36 cellular contexts compared by ENCODE assay signal in the genomic region with DNA sequence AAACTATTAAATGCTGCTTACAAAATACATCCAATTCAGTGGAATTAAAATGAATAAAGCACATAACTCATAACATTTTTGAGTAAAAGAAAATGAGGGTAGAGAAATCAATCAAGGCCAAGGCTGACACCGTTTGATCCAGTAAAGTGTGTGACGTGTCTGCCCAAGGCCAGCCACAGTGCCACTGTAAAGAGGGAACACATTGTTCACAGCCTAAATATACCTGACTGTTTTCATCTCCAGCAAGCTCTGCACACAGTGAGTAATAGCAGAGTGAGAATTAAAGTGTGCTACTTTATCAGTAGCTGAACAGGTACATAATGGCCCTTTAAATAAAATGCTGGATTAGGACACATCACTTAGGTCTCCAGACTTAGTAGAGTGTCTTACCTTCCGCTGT.
"Had no signal": no experiment of that assay in that cellular context is flagged by ENCODE, and none has a peak within 500 bp of the region (broad histone marks: within the 10 kb centered on the region; RNA-seq: fewer than 3 reads in every experiment).

No MANE protein-coding gene starts in this region.

- H3K4me1 Mint-ChIP-seq: activated naive CD4-positive, alpha-beta T cell treated with anti-CD3 and anti-CD28 coated beads, Interleukin-2, amount 10 ng/mL, durations not matched to agents 7 days and 5 days; activated naive CD4-positive, alpha-beta T cell treated with anti-CD3 and anti-CD28 coated beads, Interleukin-2, amount 50 U/mL, for 24 hours; activated naive CD8-positive, alpha-beta T cell treated with anti-CD3 and anti-CD28 coated beads for 36 hours; activated naive CD8-positive, alpha-beta T cell treated with anti-CD3 and anti-CD28 coated beads, Interleukin-2, amount 10 ng/mL, durations not matched to agents 7 days and 5 days; activated naive CD8-positive, alpha-beta T cell treated with anti-CD3 and anti-CD28 coated beads, Interleukin-2, amount 50 U/mL, for 24 hours; activated T-helper 17 cell treated with anti-CD3 and anti-CD28 coated beads, Interleukin-2, amount 50 U/mL, for 72 hours; brain; central memory CD8-positive, alpha-beta T cell had no signal

- H3K27me3 ChIP-seq: adrenal gland, ascending aorta, brain microvascular endothelial cell, cardiac muscle cell had no signal

- ATAC-seq: activated naive CD4-positive, alpha-beta T cell treated with anti-CD3 and anti-CD28 coated beads, Interleukin-2, amount 50 U/mL, for 72 hours; activated naive CD8-positive, alpha-beta T cell treated with anti-CD3 and anti-CD28 coated beads, Interleukin-2, amount 50 U/mL, for 24 hours; activated T-cell treated with anti-CD3 and anti-CD28 coated beads, Interleukin-2, amount 50 U/mL, for 4 hours; activated T-cell treated with anti-CD3 and anti-CD28 coated beads, Interleukin-2, amount 50 U/mL, for 72 hours; activated T-helper 17 cell treated with anti-CD3 and anti-CD28 coated beads, Interleukin-2, amount 50 U/mL, for 72 hours had no signal

- H3K9me3 ChIP-seq: adrenal gland, ascending aorta had no signal

- H3K27ac Mint-ChIP-seq: activated naive CD4-positive, alpha-beta T cell treated with anti-CD3 and anti-CD28 coated beads for 36 hours; activated naive CD4-positive, alpha-beta T cell treated with anti-CD3 and anti-CD28 coated beads, Interleukin-2, amount 10 ng/mL, durations not matched to agents 7 days and 5 days; activated naive CD4-positive, alpha-beta T cell treated with anti-CD3 and anti-CD28 coated beads, Interleukin-2, amount 50 U/mL, for 24 hours; activated naive CD4-positive, alpha-beta T cell treated with anti-CD3 and anti-CD28 coated beads, Interleukin-2, amount 50 U/mL, for 72 hours; activated naive CD8-positive, alpha-beta T cell; activated naive CD8-positive, alpha-beta T cell treated with anti-CD3 and anti-CD28 coated beads for 36 hours; activated naive CD8-positive, alpha-beta T cell treated with anti-CD3 and anti-CD28 coated beads, Interleukin-2, amount 10 ng/mL, durations not matched to agents 7 days and 5 days; activated naive CD8-positive, alpha-beta T cell treated with anti-CD3 and anti-CD28 coated beads, Interleukin-2, amount 50 U/mL, for 24 hours; activated T-cell treated with anti-CD3 and anti-CD28 coated beads, Interleukin-2, amount 50 U/mL, for 72 hours; activated T-helper 1 cell treated with anti-CD3 and anti-CD28 coated beads, Interleukin-12 subunit alpha, Interleukin-12 subunit beta, Interleukin-2, Interleukin-4 antibody, amounts not matched to agents 30 ng/mL and 10 ng/mL and 1 ng/mL, durations not matched to agents 14 hours and 24 hours and 36 hours; activated T-helper 17 cell treated with anti-CD3 and anti-CD28 coated beads, Interleukin-2, amount 50 U/mL, for 72 hours; activated T-helper 2 cell treated with anti-CD3 and anti-CD28 coated beads, Interferon-gamma antibody, Interleukin-2, Interleukin-4, amounts not matched to agents 10 μg/mL and 5 μg/mL and 100 μg/mL, durations not matched to agents 14 hours and 24 hours and 36 hours; brain had no signal

- H3K36me3 ChIP-seq: adrenal gland, ascending aorta, brain microvascular endothelial cell, breast epithelium, cardiac muscle cell had no signal

- H3K4me3 Mint-ChIP-seq: activated naive CD4-positive, alpha-beta T cell treated with anti-CD3 and anti-CD28 coated beads for 36 hours; activated naive CD4-positive, alpha-beta T cell treated with anti-CD3 and anti-CD28 coated beads, Interleukin-2, amount 10 ng/mL, durations not matched to agents 7 days and 5 days; activated naive CD4-positive, alpha-beta T cell treated with anti-CD3 and anti-CD28 coated beads, Interleukin-2, amount 50 U/mL, for 24 hours; activated naive CD8-positive, alpha-beta T cell; activated naive CD8-positive, alpha-beta T cell treated with anti-CD3 and anti-CD28 coated beads for 36 hours; activated naive CD8-positive, alpha-beta T cell treated with anti-CD3 and anti-CD28 coated beads, Interleukin-2, amount 10 ng/mL, durations not matched to agents 7 days and 5 days; activated naive CD8-positive, alpha-beta T cell treated with anti-CD3 and anti-CD28 coated beads, Interleukin-2, amount 50 U/mL, for 24 hours; activated T-cell treated with anti-CD3 and anti-CD28 coated beads, Interleukin-2, amount 50 U/mL, for 4 hours; activated T-cell treated with anti-CD3 and anti-CD28 coated beads, Interleukin-2, amount 50 U/mL, for 72 hours; activated T-helper 1 cell treated with anti-CD3 and anti-CD28 coated beads, Interleukin-12 subunit alpha, Interleukin-12 subunit beta, Interleukin-2, Interleukin-4 antibody, amounts not matched to agents 30 ng/mL and 10 ng/mL and 1 ng/mL, durations not matched to agents 14 hours and 24 hours and 36 hours; activated T-helper 17 cell treated with anti-CD3 and anti-CD28 coated beads, Interleukin-2, amount 50 U/mL, for 72 hours; brain; central memory CD8-positive, alpha-beta T cell had no signal

- H3K4me1 ChIP-seq: adrenal gland, ascending aorta, breast epithelium had no signal

- H3K36me3 Mint-ChIP-seq: activated naive CD4-positive, alpha-beta T cell treated with anti-CD3 and anti-CD28 coated beads, Interleukin-2, amount 10 ng/mL, durations not matched to agents 7 days and 5 days; activated naive CD4-positive, alpha-beta T cell treated with anti-CD3 and anti-CD28 coated beads, Interleukin-2, amount 50 U/mL, for 24 hours; activated naive CD8-positive, alpha-beta T cell; activated naive CD8-positive, alpha-beta T cell treated with anti-CD3 and anti-CD28 coated beads for 36 hours; activated naive CD8-positive, alpha-beta T cell treated with anti-CD3 and anti-CD28 coated beads, Interleukin-2, amount 10 ng/mL, durations not matched to agents 7 days and 5 days; brain had no signal

- H3K4me3 ChIP-seq: adrenal gland, ascending aorta, breast epithelium, cardiac muscle cell had no signal

- DNase-seq: activated effector memory CD4-positive, alpha-beta T cell treated with anti-CD3 and anti-CD28 coated beads, Interleukin-2, amount 50 U/mL, for 16 hours; activated effector memory CD4-positive, alpha-beta T cell treated with Interleukin-2 at 50 U/mL for 16 hours; activated gamma-delta T cell; activated gamma-delta T cell treated with Interleukin-2 at 50 U/mL for 16 hours; activated naive CD4-positive, alpha-beta T cell; activated naive CD4-positive, alpha-beta T cell treated with anti-CD3 and anti-CD28 coated beads for 36 hours; activated naive CD4-positive, alpha-beta T cell treated with anti-CD3 and anti-CD28 coated beads, Interleukin-2, amount 10 ng/mL, durations not matched to agents 7 days and 5 days; activated naive CD4-positive, alpha-beta T cell treated with anti-CD3 and anti-CD28 coated beads, Interleukin-2, amount 50 U/mL, for 16 hours; activated naive CD4-positive, alpha-beta T cell treated with Interleukin-2 at 50 U/mL for 16 hours; activated naive CD8-positive, alpha-beta T cell treated with anti-CD3 and anti-CD28 coated beads for 36 hours; activated naive CD8-positive, alpha-beta T cell treated with anti-CD3 and anti-CD28 coated beads, Interleukin-2, amount 10 ng/mL, durations not matched to agents 7 days and 5 days; activated naive CD8-positive, alpha-beta T cell treated with anti-CD3 and anti-CD28 coated beads, Interleukin-2, amount 50 U/mL, for 24 hours; activated T-cell treated with anti-CD3 and anti-CD28 coated beads for 4 hours; activated T-cell treated with anti-CD3 and anti-CD28 coated beads, Interleukin-2, amount 50 U/mL, for 1 hour; activated T-cell treated with anti-CD3 and anti-CD28 coated beads, Interleukin-2, amount 50 U/mL, for 4 hours; activated T-cell treated with anti-CD3 and anti-CD28 coated beads, Interleukin-2, amount 50 U/mL, for 48 hours; activated T-cell treated with anti-CD3 and anti-CD28 coated beads, Interleukin-2, amount 50 U/mL, for 72 hours; amniotic stem cell; amygdala; anterior cingulate cortex; aorta; brain microvascular endothelial cell; central memory CD4-positive, alpha-beta T cell; cerebellar nuclear complex had no signal

- H3K27ac ChIP-seq: adrenal gland, ascending aorta, brain microvascular endothelial cell, breast epithelium, cardiac muscle cell had no signal

- H3K27me3 Mint-ChIP-seq: activated naive CD4-positive, alpha-beta T cell treated with anti-CD3 and anti-CD28 coated beads, Interleukin-2, amount 10 ng/mL, durations not matched to agents 7 days and 5 days; activated naive CD4-positive, alpha-beta T cell treated with anti-CD3 and anti-CD28 coated beads, Interleukin-2, amount 50 U/mL, for 24 hours; activated naive CD8-positive, alpha-beta T cell; activated naive CD8-positive, alpha-beta T cell treated with anti-CD3 and anti-CD28 coated beads for 36 hours; activated naive CD8-positive, alpha-beta T cell treated with anti-CD3 and anti-CD28 coated beads, Interleukin-2, amount 10 ng/mL, durations not matched to agents 7 days and 5 days; activated naive CD8-positive, alpha-beta T cell treated with anti-CD3 and anti-CD28 coated beads, Interleukin-2, amount 50 U/mL, for 24 hours; activated T-helper 17 cell treated with anti-CD3 and anti-CD28 coated beads, Interleukin-2, amount 50 U/mL, for 72 hours; central memory CD8-positive, alpha-beta T cell had no signal
